ENCODE assay signal across 19 cellular contexts in the genomic region with DNA sequence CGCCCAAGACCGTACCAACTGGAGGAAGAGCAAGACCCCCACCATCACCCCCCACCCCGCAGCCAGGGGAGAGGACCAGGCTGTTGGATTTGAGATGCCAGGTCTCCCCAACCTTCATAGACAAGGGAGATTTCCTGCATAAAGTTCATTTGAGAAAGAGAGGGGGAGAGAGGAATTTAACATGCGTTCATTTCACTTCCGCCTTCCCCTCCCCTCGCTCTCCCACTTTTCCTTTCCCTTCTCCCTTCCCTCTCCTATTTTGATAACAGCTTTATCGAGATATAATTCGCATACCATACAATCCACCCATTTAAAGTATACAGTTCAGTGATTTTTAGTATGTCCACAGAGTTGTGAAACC. TPM values are rescaled to one million over a fixed set of nuclear protein-coding genes. Genes with fewer than 3 reads are reported as not detected.
DNase-seq lines count a peak whose midpoint lies in the region; ATAC-seq and TF ChIP-seq lines count a peak whose summit lies in the region.
"Had no signal": no experiment of that assay in that cellular context is flagged by ENCODE, and none has a peak within 500 bp of the region (broad histone marks: within the 10 kb centered on the region; RNA-seq: fewer than 3 reads in every experiment).

No MANE protein-coding gene starts in this region.

- H3K27ac Mint-ChIP-seq in activated T-helper 1 cell treated with anti-CD3 and anti-CD28 coated beads, Interleukin-12 subunit alpha, Interleukin-12 subunit beta, Interleukin-2, Interleukin-4 antibody, amounts not matched to agents 30 ng/mL and 10 ng/mL and 1 ng/mL, durations not matched to agents 14 hours and 24 hours and 36 hours = peak overlapping the region; percentile 62
- H3K27ac Mint-ChIP-seq in memory B cell = peak overlapping the region; percentile 57
- H3K27ac Mint-ChIP-seq: activated B cell treated with CpG ODN at 0.5 μM for 24 hours, progenitor cell of endocrine pancreas had no signal

- H3K4me1 ChIP-seq in right atrium auricular region = peaks cover 0 to 50% of the 10 kb centered on the region in 2 donors
- H3K4me1 ChIP-seq: BE2C had no signal

- no peaks in the 10 kb centered on the region for H3K36me3 Mint-ChIP-seq in activated T-helper 1 cell treated with anti-CD3 and anti-CD28 coated beads, Interleukin-12 subunit alpha, Interleukin-12 subunit beta, Interleukin-2, Interleukin-4 antibody, amounts not matched to agents 30 ng/mL and 10 ng/mL and 1 ng/mL, durations not matched to agents 14 hours and 24 hours and 36 hours (ENCODE audit: low read depth)
- no peaks in the 10 kb centered on the region for H3K36me3 Mint-ChIP-seq in memory B cell

- H3K36me3 ChIP-seq in right atrium auricular region = no peaks in the 10 kb centered on the region
- H3K36me3 ChIP-seq: BE2C had no signal

- H3K27me3 Mint-ChIP-seq in activated T-helper 1 cell treated with anti-CD3 and anti-CD28 coated beads, Interleukin-12 subunit alpha, Interleukin-12 subunit beta, Interleukin-2, Interleukin-4 antibody, amounts not matched to agents 30 ng/mL and 10 ng/mL and 1 ng/mL, durations not matched to agents 14 hours and 24 hours and 36 hours (ENCODE audit: insufficient read depth) = peaks cover 93% of the 10 kb centered on the region
- H3K27me3 Mint-ChIP-seq in memory B cell = peaks cover 37% of the 10 kb centered on the region

- no peaks in the 10 kb centered on the region for H3K9me3 ChIP-seq in right atrium auricular region
- H3K9me3 ChIP-seq: BE2C, body of pancreas had no signal

- H3K4me3 ChIP-seq in right atrium auricular region = peak overlapping the region; percentile 37 to 57
- H3K4me3 ChIP-seq: body of pancreas had no signal

- no peak for ATAC-seq in Right ventricle myocardium inferior
- ATAC-seq in memory B cell (ENCODE audit: low read depth) = no peak
- ATAC-seq: body of pancreas had no signal

- no peaks in the 10 kb centered on the region for H3K9me3 Mint-ChIP-seq in activated T-helper 1 cell treated with anti-CD3 and anti-CD28 coated beads, Interleukin-12 subunit alpha, Interleukin-12 subunit beta, Interleukin-2, Interleukin-4 antibody, amounts not matched to agents 30 ng/mL and 10 ng/mL and 1 ng/mL, durations not matched to agents 14 hours and 24 hours and 36 hours
- H3K9me3 Mint-ChIP-seq in memory B cell = no peaks in the 10 kb centered on the region
- H3K9me3 Mint-ChIP-seq: activated B cell treated with CpG ODN at 0.5 μM for 24 hours had no signal

- DNase-seq in right atrium auricular region (ENCODE audit: low spot score) (no peak), Right ventricle myocardium inferior (ENCODE audit: missing footprints) (no peak), memory B cell (ENCODE audit: low spot score in 2 of 2) (no peak), erythroblast (lab: John Stamatoyannopoulos, UW) (no peak), NCI-H2227 treated with DMSO at 0.1 percent for 48 hours (lab: John Stamatoyannopoulos, UW) (no peak), NCI-H2107 treated with DMSO at 0.1 percent for 48 hours (lab: John Stamatoyannopoulos, UW; ENCODE audit: unreplicated experiment) (no peak)
- DNase-seq in activated T-helper 1 cell treated with anti-CD3 and anti-CD28 coated beads, Interleukin-12 subunit alpha, Interleukin-12 subunit beta, Interleukin-2, Interleukin-4 antibody, amounts not matched to agents 30 ng/mL and 10 ng/mL and 1 ng/mL, durations not matched to agents 14 hours and 24 hours and 36 hours (ENCODE audit: low spot score) = no peak
- DNase-seq: activated B cell treated with CpG ODN at 0.5 μM for 24 hours, BE2C, body of pancreas, DND-41, NCI-H1417 treated with DMSO at 0.1 percent for 48 hours, NCI-H510A, OCI-M1 had no signal

- H3K4me1 Mint-ChIP-seq in activated T-helper 1 cell treated with anti-CD3 and anti-CD28 coated beads, Interleukin-12 subunit alpha, Interleukin-12 subunit beta, Interleukin-2, Interleukin-4 antibody, amounts not matched to agents 30 ng/mL and 10 ng/mL and 1 ng/mL, durations not matched to agents 14 hours and 24 hours and 36 hours (ENCODE audit: low read depth) = peaks cover 17% of the 10 kb centered on the region
- H3K4me1 Mint-ChIP-seq in memory B cell = peaks cover 8% of the 10 kb centered on the region

- intact Hi-C loops in Right ventricle myocardium inferior (cut with DNase I) = loop anchor here (10.0 kb wide), 1 partner anchor 494 kb away; no protein-coding TSS in a partner anchor
- intact Hi-C loops in activated T-helper 1 cell treated with anti-CD3 and anti-CD28 coated beads, Interleukin-12 subunit alpha, Interleukin-12 subunit beta, Interleukin-2, Interleukin-4 antibody, amounts not matched to agents 30 ng/mL and 10 ng/mL and 1 ng/mL, durations not matched to agents 14 hours and 24 hours and 36 hours (cut with micrococcal nuclease) = loop anchor here (2.0 kb wide), 2 partner anchors 94 to 1922 kb away; no protein-coding TSS in a partner anchor

- no peak for TF ChIP-seq CTCF in right atrium auricular region (IDR thresholded peaks at IDR 0.05)

- peak overlapping the region; percentile 87 to 94 for H3K27ac ChIP-seq in right atrium auricular region
- H3K27ac ChIP-seq: body of pancreas, KMS-11, SK-N-MC had no signal

- no peak overlapping the region for H3K4me3 Mint-ChIP-seq in activated T-helper 1 cell treated with anti-CD3 and anti-CD28 coated beads, Interleukin-12 subunit alpha, Interleukin-12 subunit beta, Interleukin-2, Interleukin-4 antibody, amounts not matched to agents 30 ng/mL and 10 ng/mL and 1 ng/mL, durations not matched to agents 14 hours and 24 hours and 36 hours
- H3K4me3 Mint-ChIP-seq in memory B cell = peak overlapping the region; percentile 29

- H3K27me3 ChIP-seq in right atrium auricular region = peaks cover 0 to 29% of the 10 kb centered on the region in 2 donors

- TF ChIP-seq POLR2A in erythroblast (IDR thresholded peaks at IDR 0.05; ENCODE audit: low read length) = no peak

RNA-seq across cellular contexts. Expression of a gene that starts 4.2 kb away (rescaled TPM):
- total RNA-seq in right atrium auricular region = 100 to 1,000 TPM; 285 to 402 TPM
- 261 TPM for total RNA-seq in Right ventricle myocardium inferior
- total RNA-seq in activated T-helper 1 cell treated with anti-CD3 and anti-CD28 coated beads, Interleukin-12 subunit alpha, Interleukin-12 subunit beta, Interleukin-2, Interleukin-4 antibody, amounts not matched to agents 30 ng/mL and 10 ng/mL and 1 ng/mL, durations not matched to agents 14 hours and 24 hours and 36 hours = not detected in 2 replicates
- total RNA-seq: activated B cell treated with CpG ODN at 0.5 μM for 24 hours, body of pancreas, frontal cortex, mucosa of gallbladder had no signal

Comparison
In these comparisons a context has a peak if more than half of its experiments do, and no peak if none do; other contexts are left out.
1. RNA of a gene that starts 4.2 kb away (total RNA-seq): 285 to 402 TPM in right atrium auricular region and 261 TPM in Right ventricle myocardium inferior (single experiment); not detected in activated T-helper 1 cell treated with anti-CD3 and anti-CD28 coated beads, Interleukin-12 subunit alpha, Interleukin-12 subunit beta, Interleukin-2, Interleukin-4 antibody, amounts not matched to agents 30 ng/mL and 10 ng/mL and 1 ng/mL, durations not matched to agents 14 hours and 24 hours and 36 hours; every median in the first group is over 100 times any median in the second.